Comparison of ENCODE assay signal across 28 cellular contexts in the genomic region with DNA sequence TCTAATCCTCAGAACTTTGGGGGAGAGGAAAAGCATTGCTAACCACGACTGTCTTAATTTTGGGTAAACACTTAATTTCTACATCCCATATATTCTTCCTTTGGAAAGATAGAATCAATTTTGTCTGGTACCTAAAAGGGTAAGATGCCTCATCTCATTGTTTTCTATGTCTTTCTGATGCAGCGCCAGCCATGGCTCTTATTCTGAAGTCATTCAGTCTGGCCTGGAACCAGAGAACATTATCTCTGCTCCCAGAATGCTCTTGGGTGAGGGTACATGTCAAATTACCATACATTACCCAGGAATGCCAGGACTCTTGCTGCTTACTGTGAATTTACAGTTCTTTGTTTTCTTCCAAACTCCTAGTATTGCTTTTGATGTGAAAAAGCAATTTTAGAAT.
"Had no signal": no experiment of that assay in that cellular context is flagged by ENCODE, and none has a peak within 500 bp of the region (broad histone marks: within the 10 kb centered on the region; RNA-seq: fewer than 3 reads in every experiment).

No MANE protein-coding gene starts in this region.

- H3K79me2 ChIP-seq: parathyroid adenoma had no signal

- DNase-seq: natural killer cell; occipital lobe; ovary; posterior cingulate gyrus; psoas muscle; right cardiac atrium; right lobe of liver; sigmoid colon; small intestine; stimulated activated CD4-positive, alpha-beta T cell treated with anti-CD3 and anti-CD28 coated beads, Interleukin-15, amount 100 ng/mL, for 24 hours; stimulated activated CD4-positive, alpha-beta T cell treated with anti-CD3 and anti-CD28 coated beads, Interleukin-2, amount 100 ng/mL, for 24 hours; stimulated activated CD4-positive, alpha-beta T cell treated with anti-CD3 and anti-CD28 coated beads, Interleukin-2, amount 100 ng/mL, for 48 hours; stimulated activated CD4-positive, alpha-beta T cell treated with anti-CD3 and anti-CD28 coated beads, Interleukin-4, amount 100 ng/mL, for 24 hours; stimulated activated naive B cell treated with anti-CD40 and anti-IgM and Interleukin-4, amounts not matched to agents 10 μg/mL and 1 μg/mL and 100 μg/mL, for 72 hours; stimulated activated naive CD4-positive, alpha-beta T cell treated with Interleukin-2 at 50 U/mL for 16 hours; stomach; thyroid gland; trophoblast cell; upper lobe of left lung had no signal

- H3K4me2 ChIP-seq: neural progenitor cell had no signal

- H3K9me3 Mint-ChIP-seq: natural killer cell; stimulated activated effector memory CD8-positive, alpha-beta T cell treated with anti-CD3 and anti-CD28 coated beads, Interleukin-12 subunit alpha, Interleukin-12 subunit beta, amount 100 ng/mL, for 72 hours; stimulated activated naive CD8-positive, alpha-beta T cell treated with anti-CD3 and anti-CD28 coated beads, Interleukin-15, Interleukin-2, amounts not matched to agents 100 ng/mL and 50 ng/mL, for 24 hours had no signal

- H3K27me3 Mint-ChIP-seq: progenitor cell of endocrine pancreas; stimulated activated naive B cell treated with anti-CD40 and anti-IgM and Interleukin-4, amounts not matched to agents 10 μg/mL and 1 μg/mL and 100 μg/mL, for 72 hours; stimulated activated naive CD8-positive, alpha-beta T cell treated with anti-CD3 and anti-CD28 coated beads, Interleukin-15, Interleukin-2, amounts not matched to agents 100 ng/mL and 50 ng/mL, for 24 hours had no signal

- H2AFZ ChIP-seq: neural progenitor cell, parathyroid adenoma had no signal

- H3K27ac Mint-ChIP-seq: natural killer cell; nephron; neural progenitor cell; progenitor cell of endocrine pancreas; stimulated activated effector memory CD8-positive, alpha-beta T cell treated with anti-CD3 and anti-CD28 coated beads, Interleukin-12 subunit alpha, Interleukin-12 subunit beta, amount 100 ng/mL, for 72 hours; stimulated activated naive B cell treated with anti-CD40 and anti-IgM and Interleukin-4, amounts not matched to agents 10 μg/mL and 1 μg/mL and 100 μg/mL, for 72 hours; stimulated activated naive CD8-positive, alpha-beta T cell treated with anti-CD3 and anti-CD28 coated beads, Interleukin-15, Interleukin-2, amounts not matched to agents 100 ng/mL and 50 ng/mL, for 24 hours had no signal

- H3K36me3 Mint-ChIP-seq: natural killer cell; stimulated activated effector memory CD8-positive, alpha-beta T cell treated with anti-CD3 and anti-CD28 coated beads, Interleukin-12 subunit alpha, Interleukin-12 subunit beta, amount 100 ng/mL, for 72 hours; stimulated activated naive B cell treated with anti-CD40 and anti-IgM and Interleukin-4, amounts not matched to agents 10 μg/mL and 1 μg/mL and 100 μg/mL, for 72 hours had no signal

- H3K4me1 ChIP-seq: neural progenitor cell, parathyroid adenoma, psoas muscle, right lobe of liver had no signal

- H3K4me3 Mint-ChIP-seq: natural killer cell; nephron; neural progenitor cell; stimulated activated effector memory CD8-positive, alpha-beta T cell treated with anti-CD3 and anti-CD28 coated beads, Interleukin-12 subunit alpha, Interleukin-12 subunit beta, amount 100 ng/mL, for 72 hours; stimulated activated naive B cell treated with anti-CD40 and anti-IgM and Interleukin-4, amounts not matched to agents 10 μg/mL and 1 μg/mL and 100 μg/mL, for 72 hours; stimulated activated naive CD8-positive, alpha-beta T cell treated with anti-CD3 and anti-CD28 coated beads, Interleukin-15, Interleukin-2, amounts not matched to agents 100 ng/mL and 50 ng/mL, for 24 hours had no signal

- H3K9ac ChIP-seq: neural progenitor cell, parathyroid adenoma had no signal

- ATAC-seq: natural killer cell; psoas muscle; right cardiac atrium; right lobe of liver; stimulated activated effector memory CD8-positive, alpha-beta T cell treated with anti-CD3 and anti-CD28 coated beads, Interleukin-12 subunit alpha, Interleukin-12 subunit beta, amount 100 ng/mL, for 72 hours; stimulated activated naive B cell treated with anti-CD40 and anti-IgM and Interleukin-4, amounts not matched to agents 10 μg/mL and 1 μg/mL and 100 μg/mL, for 72 hours had no signal

- H3K4me1 Mint-ChIP-seq: natural killer cell; neural progenitor cell; stimulated activated effector memory CD8-positive, alpha-beta T cell treated with anti-CD3 and anti-CD28 coated beads, Interleukin-12 subunit alpha, Interleukin-12 subunit beta, amount 100 ng/mL, for 72 hours; stimulated activated naive B cell treated with anti-CD40 and anti-IgM and Interleukin-4, amounts not matched to agents 10 μg/mL and 1 μg/mL and 100 μg/mL, for 72 hours had no signal

- H3K9me3 ChIP-seq: ovary, psoas muscle, right lobe of liver, sigmoid colon, stomach, thoracic aorta, thyroid gland, tibial nerve, upper lobe of left lung, vagina had no signal

- H3K27me3 ChIP-seq: neural progenitor cell, ovary, right lobe of liver, sigmoid colon, stomach, thyroid gland, tibial nerve, upper lobe of left lung, vagina had no signal

- H3K4me3 ChIP-seq: neural progenitor cell, ovary, psoas muscle, right lobe of liver, sigmoid colon, stomach, thoracic aorta, thyroid gland, tibial nerve, upper lobe of left lung, vagina had no signal

- H3K27ac ChIP-seq: neural progenitor cell, ovary, parathyroid adenoma, psoas muscle, right lobe of liver, sigmoid colon, stomach, thoracic aorta, thyroid gland, tibial nerve, upper lobe of left lung, vagina had no signal

- H3K36me3 ChIP-seq: neural progenitor cell, ovary, right lobe of liver, sigmoid colon, stomach, thoracic aorta, thyroid gland, tibial nerve, upper lobe of left lung, vagina had no signal
